Comparison of ENCODE assay signal across 17 cellular contexts in the genomic region with DNA sequence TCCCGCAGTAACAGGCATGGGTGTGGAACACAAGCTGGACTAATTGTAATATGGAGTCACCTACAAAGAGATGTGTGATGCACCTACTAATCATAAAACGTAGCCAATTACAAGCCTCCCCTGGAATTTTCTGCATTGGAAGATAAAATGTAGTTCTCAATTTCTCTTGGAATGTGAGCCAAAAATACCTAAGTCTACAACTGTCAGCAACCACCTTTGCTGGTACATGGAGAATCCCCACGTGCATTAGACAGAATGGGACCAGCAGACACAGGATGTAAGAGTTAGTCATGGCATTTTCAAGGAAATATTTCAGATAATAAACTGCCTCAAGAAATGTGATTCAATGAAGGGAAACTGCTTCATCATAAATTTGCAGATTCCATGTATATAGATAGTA.
DNase-seq lines count a peak whose midpoint lies in the region; ATAC-seq and TF ChIP-seq lines count a peak whose summit lies in the region.
"Had no signal": no experiment of that assay in that cellular context is flagged by ENCODE, and none has a peak within 500 bp of the region (broad histone marks: within the 10 kb centered on the region; RNA-seq: fewer than 3 reads in every experiment).

No MANE protein-coding gene starts in this region.

- no peak overlapping the region for H3K4me2 ChIP-seq in PC-3 (ENCODE audit: low read length)
- H3K4me2 ChIP-seq: BLaER1, GM23338 had no signal

- no peak overlapping the region for H2AFZ ChIP-seq in PC-3 (ENCODE audit: low read length)
- H2AFZ ChIP-seq: GM23338 had no signal

- no peaks in the 10 kb centered on the region for H3K9me2 ChIP-seq in PC-3 (replicated peaks; ENCODE audit: low read length)

- H3K27ac ChIP-seq in PC-3 (ENCODE audit: low read length) (no peak overlapping the region), foreskin keratinocyte (no peak overlapping the region), right lobe of liver (no peak overlapping the region)
- H3K27ac ChIP-seq: BLaER1, HL-60 had no signal

- H4K20me1 ChIP-seq in PC-3 (ENCODE audit: low read length): no peaks in the 10 kb centered on the region
- H4K20me1 ChIP-seq: BLaER1 had no signal

- peak; percentile 6 for DNase-seq in HPDE6-E6E7 (ENCODE audit: extremely low spot score)
- peak; percentile 22 for DNase-seq in PC-3
- peak; percentile 6 for DNase-seq in choroid plexus epithelial cell (ENCODE audit: low read depth)
- peak; percentile 89 to 97 for DNase-seq in foreskin keratinocyte
- no peak for DNase-seq in kidney glomerular epithelial cell (lab: John Stamatoyannopoulos, UW)
- DNase-seq in HK-2 (ENCODE audit: unreplicated experiment): no peak
- no peak for DNase-seq in stimulated activated CD4-positive, alpha-beta T cell treated with anti-CD3 and anti-CD28 coated beads, Interleukin-12 subunit alpha, Interleukin-12 subunit beta, amount 100 ng/mL, for 4 hours
- no peak for DNase-seq in right lobe of liver
- DNase-seq: 8988T; CD4-positive, alpha-beta memory T cell; DMS79 treated with DMSO at 0.1 percent for 48 hours; GF-D8; HCEC 1CT had no signal

- no peaks in the 10 kb centered on the region for H3K9me3 ChIP-seq in PC-3 (ENCODE audit: low read length)
- H3K9me3 ChIP-seq in right lobe of liver: no peaks in the 10 kb centered on the region

- ATAC-seq in PC-3 (no peak), foreskin keratinocyte (peak; percentile 95), right lobe of liver (no peak)
- ATAC-seq: GM23338, HepG2 had no signal

- H3K4me3 ChIP-seq in PC-3 (ENCODE audit: low read length) (no peak overlapping the region), choroid plexus epithelial cell (ENCODE audit: low read depth, low read length) (no peak overlapping the region), right lobe of liver (no peak overlapping the region)
- H3K4me3 ChIP-seq: BLaER1, GM23338 had no signal

- TF ChIP-seq POLR2A in right lobe of liver (IDR thresholded peaks at IDR 0.05): no peak

- intact Hi-C loops in PC-3 (cut with micrococcal nuclease): no loop called here
- intact Hi-C loops in right lobe of liver (cut with DNase I): no loop called here

- TF ChIP-seq CTCF in PC-3 (conservative IDR thresholded peaks at IDR 0.05; ENCODE audit: low read depth, low read length) (no peak), choroid plexus epithelial cell (conservative IDR thresholded peaks at IDR 0.05; ENCODE audit: low read depth, low read length) (no peak), foreskin keratinocyte (conservative IDR thresholded peaks at IDR 0.05) (no peak), right lobe of liver (IDR thresholded peaks at IDR 0.05) (no peak)

- no peak overlapping the region for H3K9ac ChIP-seq in PC-3 (ENCODE audit: low read length)
- H3K9ac ChIP-seq: BLaER1 had no signal

- 57% methylated on average over 3 of the region's 3 CpGs for WGBS in right lobe of liver (ENCODE audit: insufficient coverage, low coverage, low lambda C conversion rate, missing lambda C conversion rate)

- POLR2A ChIA-PET in PC-3 (lab: Charles Lee; ENCODE audit: unreplicated experiment): no interaction called here

- H3K4me1 ChIP-seq in PC-3 (ENCODE audit: insufficient read depth, low read length): no peaks in the 10 kb centered on the region
- H3K4me1 ChIP-seq in foreskin keratinocyte: peaks cover 13% of the 10 kb centered on the region
- H3K4me1 ChIP-seq in right lobe of liver: no peaks in the 10 kb centered on the region
- H3K4me1 ChIP-seq: BLaER1 had no signal

- no TSS peak for BruUV-seq in PC-3 (replicated peaks; lab: Mats Ljungman, UMichigan)

- H3K36me3 ChIP-seq in PC-3 (ENCODE audit: low read depth, low read length): no peaks in the 10 kb centered on the region
- H3K36me3 ChIP-seq in right lobe of liver: no peaks in the 10 kb centered on the region
- H3K36me3 ChIP-seq: BLaER1 had no signal

- H3F3A ChIP-seq in PC-3 (ENCODE audit: low read length, unreplicated experiment): no peaks in the 10 kb centered on the region

- H3K27me3 ChIP-seq in PC-3 (ENCODE audit: low read length) (no peaks in the 10 kb centered on the region), foreskin keratinocyte (no peaks in the 10 kb centered on the region), right lobe of liver (no peaks in the 10 kb centered on the region)
- H3K27me3 ChIP-seq: BLaER1 had no signal

- CTCF ChIA-PET in PC-3 (lab: Charles Lee): no interaction called here

- no peaks in the 10 kb centered on the region for H3K79me2 ChIP-seq in PC-3 (ENCODE audit: low read length)

Comparison
In these comparisons a context has a peak if more than half of its experiments do, and no peak if none do; other contexts are left out.
1. DNase-seq: peak in HPDE6-E6E7 (single experiment), PC-3 (single experiment), choroid plexus epithelial cell (single experiment) and foreskin keratinocyte (2 of 2); none in kidney glomerular epithelial cell (single experiment), HK-2 (single experiment), stimulated activated CD4-positive, alpha-beta T cell treated with anti-CD3 and anti-CD28 coated beads, Interleukin-12 subunit alpha, Interleukin-12 subunit beta, amount 100 ng/mL, for 4 hours (single experiment) and right lobe of liver (0 of 3).